ENCODE assay signal across 9 cellular contexts in the genomic region with DNA sequence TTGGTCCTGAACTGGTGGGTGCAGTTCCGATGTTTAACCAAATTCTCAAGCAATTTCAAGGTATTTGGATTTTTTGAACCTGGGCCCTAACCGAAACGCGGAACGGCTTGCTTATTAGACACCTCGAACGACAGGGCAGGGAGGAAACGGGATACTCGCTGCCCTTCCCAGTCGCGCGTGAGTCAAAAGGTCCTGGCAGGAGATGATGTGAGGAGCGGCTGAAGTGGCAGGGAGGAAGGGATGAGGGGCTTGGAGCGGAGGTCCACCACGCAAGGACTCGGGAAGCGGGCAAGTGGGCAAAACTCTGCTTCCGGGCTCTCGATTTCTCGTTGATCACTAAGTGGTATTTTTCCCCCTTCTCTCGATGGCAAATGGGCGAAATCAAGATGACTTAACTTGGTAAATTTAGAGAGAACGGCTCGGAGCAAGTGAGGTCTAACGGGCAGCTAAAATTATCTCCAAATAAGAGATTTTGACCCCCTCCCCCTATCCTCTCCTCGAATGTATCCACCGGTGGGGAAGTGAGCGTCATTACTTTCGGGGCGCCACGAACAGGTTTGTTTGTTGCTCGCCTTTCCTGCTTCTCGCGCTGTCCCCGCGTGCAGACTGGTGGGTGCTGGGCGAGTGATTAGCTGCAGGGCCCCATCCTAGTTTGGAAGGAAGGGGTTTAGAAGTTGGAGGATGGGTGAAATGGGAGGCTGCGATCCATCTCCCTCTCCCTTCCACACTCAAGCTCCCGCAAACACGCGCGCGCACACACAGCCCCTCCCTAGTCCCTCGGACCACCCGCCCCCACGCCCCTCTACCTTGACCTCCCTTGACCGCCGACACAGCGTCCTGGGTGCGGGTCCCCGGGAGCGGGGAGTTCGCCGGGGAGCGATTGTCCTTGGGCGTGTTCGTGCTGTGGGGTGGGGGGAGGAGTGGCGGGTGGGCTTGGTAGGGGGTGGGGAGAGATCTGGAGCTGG. TPM values are rescaled to one million over a fixed set of nuclear protein-coding genes. Genes with fewer than 3 reads are reported as not detected.
DNase-seq lines count a peak whose midpoint lies in the region; ATAC-seq and TF ChIP-seq lines count a peak whose summit lies in the region.
"Had no signal": no experiment of that assay in that cellular context is flagged by ENCODE, and none has a peak within 500 bp of the region (broad histone marks: within the 10 kb centered on the region; RNA-seq: fewer than 3 reads in every experiment).

No MANE protein-coding gene starts in this region.

- no peaks in the 10 kb centered on the region for H3K36me3 Mint-ChIP-seq in activated CD4-positive, alpha-beta T cell treated with anti-CD3 and anti-CD28 coated beads, Interleukin-2, amount 10 ng/mL, durations not matched to agents 24 days and 14 days (ENCODE audit: low read depth)
- H3K36me3 Mint-ChIP-seq in activated CD4-positive, alpha-beta T cell treated with anti-CD3 and anti-CD28 coated beads for 36 hours (ENCODE audit: low read depth): no peaks in the 10 kb centered on the region

- H3K4me1 ChIP-seq in duodenal mucosa (ENCODE audit: control insufficient read depth in 1 of 2, insufficient read depth in 2 of 2, low read length in 2 of 2) (peaks cover 21 to 27% of the 10 kb centered on the region in 2 donors), muscle layer of duodenum (ENCODE audit: control insufficient read depth in 1 of 2, insufficient read depth in 2 of 2, low read length in 2 of 2) (peaks cover 0 to 28% of the 10 kb centered on the region in 2 donors), transverse colon (peaks cover 12 to 28% (median 19%) of the 10 kb centered on the region in 4 donors)

- H3K36me3 ChIP-seq in duodenal mucosa (ENCODE audit: control insufficient read depth in 1 of 2, insufficient read depth in 2 of 2, low read length in 2 of 2) (no peaks in the 10 kb centered on the region), muscle layer of duodenum (ENCODE audit: control insufficient read depth in 1 of 2, insufficient read depth in 2 of 2, low read length in 2 of 2) (no peaks in the 10 kb centered on the region), transverse colon (no peaks in the 10 kb centered on the region)

- intact Hi-C loops in activated CD4-positive, alpha-beta T cell treated with anti-CD3 and anti-CD28 coated beads, Interleukin-2, amount 10 ng/mL, durations not matched to agents 24 days and 14 days (cut with micrococcal nuclease): no loop called here
- intact Hi-C loops in activated CD4-positive, alpha-beta T cell treated with anti-CD3 and anti-CD28 coated beads for 36 hours (cut with DNase I, micrococcal nuclease): no loop called here
- intact Hi-C loops in transverse colon (cut with DNase I; ENCODE audit: low total_unique reads): no loop called here

- H3K27ac ChIP-seq in duodenal mucosa (ENCODE audit: low read depth, low read length) (no peak overlapping the region), muscle layer of duodenum (ENCODE audit: low read length) (no peak overlapping the region), transverse colon (no peak overlapping the region)

- H3K9me3 ChIP-seq in duodenal mucosa (ENCODE audit: control insufficient read depth in 1 of 2, low read length in 2 of 2) (no peaks in the 10 kb centered on the region), muscle layer of duodenum (ENCODE audit: control insufficient read depth in 1 of 2, low read length in 2 of 2) (no peaks in the 10 kb centered on the region), transverse colon (no peaks in the 10 kb centered on the region)

- no peak for TF ChIP-seq EP300 in transverse colon (IDR thresholded peaks at IDR 0.05; ENCODE audit: low read depth)

- H3K9me3 Mint-ChIP-seq in activated CD4-positive, alpha-beta T cell treated with anti-CD3 and anti-CD28 coated beads, Interleukin-2, amount 10 ng/mL, durations not matched to agents 24 days and 14 days: no peaks in the 10 kb centered on the region
- no peaks in the 10 kb centered on the region for H3K9me3 Mint-ChIP-seq in activated CD4-positive, alpha-beta T cell treated with anti-CD3 and anti-CD28 coated beads for 36 hours (ENCODE audit: low read depth)

- H3K27me3 ChIP-seq in duodenal mucosa (ENCODE audit: control insufficient read depth in 1 of 2, insufficient read depth in 2 of 2, low read length in 2 of 2) (peaks cover 12 to 33% of the 10 kb centered on the region in 2 donors), muscle layer of duodenum (ENCODE audit: low read depth, low read length) (peaks cover 24% of the 10 kb centered on the region), transverse colon (peaks cover 81% of the 10 kb centered on the region)

- H3K4me3 ChIP-seq in duodenal mucosa (ENCODE audit: low read depth in 1 of 2, low read length in 2 of 2): peak overlapping the region; percentile 55 to 62
- peak overlapping the region; percentile 50 to 64 for H3K4me3 ChIP-seq in muscle layer of duodenum (ENCODE audit: low read depth in 1 of 2, low read length in 2 of 2)
- H3K4me3 ChIP-seq in transverse colon: peak overlapping the region in 3 of 4 donors; percentile 26 to 48 (median 29)

- peaks cover 4% of the 10 kb centered on the region for H3K4me1 Mint-ChIP-seq in activated CD4-positive, alpha-beta T cell treated with anti-CD3 and anti-CD28 coated beads, Interleukin-2, amount 10 ng/mL, durations not matched to agents 24 days and 14 days
- H3K4me1 Mint-ChIP-seq in activated CD4-positive, alpha-beta T cell treated with anti-CD3 and anti-CD28 coated beads for 36 hours: peaks cover 14% of the 10 kb centered on the region

- CTCF ChIA-PET in activated CD4-positive, alpha-beta T cell treated with anti-CD3 and anti-CD28 coated beads for 36 hours (lab: Charles Lee): interaction anchor here (0.7 kb wide), 1 partner anchor 559 kb away, joined by 3 read pairs; no protein-coding TSS in a partner anchor

- H3K27ac Mint-ChIP-seq in activated CD4-positive, alpha-beta T cell treated with anti-CD3 and anti-CD28 coated beads, Interleukin-2, amount 10 ng/mL, durations not matched to agents 24 days and 14 days: peak overlapping the region; percentile 16
- no peak overlapping the region for H3K27ac Mint-ChIP-seq in activated CD4-positive, alpha-beta T cell treated with anti-CD3 and anti-CD28 coated beads for 36 hours

- peaks cover 45% of the 10 kb centered on the region for H3K27me3 Mint-ChIP-seq in activated CD4-positive, alpha-beta T cell treated with anti-CD3 and anti-CD28 coated beads, Interleukin-2, amount 10 ng/mL, durations not matched to agents 24 days and 14 days
- H3K27me3 Mint-ChIP-seq in activated CD4-positive, alpha-beta T cell treated with anti-CD3 and anti-CD28 coated beads for 36 hours: peaks cover 35% of the 10 kb centered on the region

- in situ Hi-C loops in transverse colon (cut with MboI; ENCODE audit: low pct_ligation_motif_present in 1 of 4, low pct_unique_long_range_greater_than_20kb in 1 of 4, low sequenced_read_pairs in 3 of 4): loop anchor here (10.0 to 25.0 kb wide), 3 partner anchors 236 to 356 kb away; no protein-coding TSS in a partner anchor

- no peak overlapping the region for H3K4me3 Mint-ChIP-seq in activated CD4-positive, alpha-beta T cell treated with anti-CD3 and anti-CD28 coated beads, Interleukin-2, amount 10 ng/mL, durations not matched to agents 24 days and 14 days
- H3K4me3 Mint-ChIP-seq in activated CD4-positive, alpha-beta T cell treated with anti-CD3 and anti-CD28 coated beads for 36 hours: no peak overlapping the region

- no peak for TF ChIP-seq POLR2A in transverse colon (IDR thresholded peaks at IDR 0.05)

- no peak for TF ChIP-seq CTCF in transverse colon (IDR thresholded peaks at IDR 0.05)

- peak overlapping the region in 1 of 2 donors; percentile 18 for H3K9ac ChIP-seq in duodenal mucosa (ENCODE audit: low read depth in 1 of 2, low read length in 2 of 2)

- WGBS in transverse colon (ENCODE audit: low coverage in 1 of 2), 2 donors: 7 to 14% methylated on average over 6 to 52 of the region's 58 CpGs

- POLR2A ChIA-PET in activated CD4-positive, alpha-beta T cell treated with anti-CD3 and anti-CD28 coated beads for 36 hours (lab: Charles Lee): interaction anchor here (0.7 kb wide), 1 partner anchor 24 kb away, joined by 4 read pairs; no protein-coding TSS in a partner anchor

- DNase-seq in activated CD4-positive, alpha-beta T cell treated with anti-CD3 and anti-CD28 coated beads, Interleukin-2, amount 10 ng/mL, durations not matched to agents 24 days and 14 days: no peak
- DNase-seq in activated CD4-positive, alpha-beta T cell treated with anti-CD3 and anti-CD28 coated beads for 36 hours: no peak
- DNase-seq in transverse colon: no peak
- DNase-seq: AML-193 had no signal

- no peak for ATAC-seq in activated CD4-positive, alpha-beta T cell treated with anti-CD3 and anti-CD28 coated beads for 36 hours
- ATAC-seq in HG02885 (IDR thresholded peaks at IDR 0.05; ENCODE audit: poor library complexity, unreplicated experiment) (no peak), HG02678 (IDR thresholded peaks at IDR 0.05; ENCODE audit: unreplicated experiment) (no peak), HG03280 (IDR thresholded peaks at IDR 0.05; ENCODE audit: unreplicated experiment) (no peak)

RNA-seq across cellular contexts. Expression of gene NTF3, which starts 1.0 kb away (rescaled TPM):
- total RNA-seq in activated CD4-positive, alpha-beta T cell treated with anti-CD3 and anti-CD28 coated beads, Interleukin-2, amount 10 ng/mL, durations not matched to agents 24 days and 14 days: not detected in 2 replicates
- total RNA-seq in activated CD4-positive, alpha-beta T cell treated with anti-CD3 and anti-CD28 coated beads for 36 hours: not detected
- total RNA-seq in transverse colon: under 1 TPM in 1 of 4 donors, not detected in 3; 0.68 TPM
